Comparison of ENCODE assay signal across 9 cellular contexts in genomic region chr7:157302314-157302711, GRCh38. TPM values are rescaled to one million over a fixed set of nuclear protein-coding genes. Genes with fewer than 3 reads are reported as not detected.
DNase-seq lines count a peak whose midpoint lies in the region; ATAC-seq and TF ChIP-seq lines count a peak whose summit lies in the region.
"Had no signal": no experiment of that assay in that cellular context is flagged by ENCODE, and none has a peak within 500 bp of the region (broad histone marks: within the 10 kb centered on the region; RNA-seq: fewer than 3 reads in every experiment).

No MANE protein-coding gene starts in this region.

- TF ChIP-seq CTCF in AG04450 (IDR thresholded peaks at IDR 0.05; ENCODE audit: low read depth, low read length) (no peak), Panc1 (IDR thresholded peaks at IDR 0.05) (no peak), heart left ventricle (IDR thresholded peaks at IDR 0.05) (no peak)

- peak overlapping the region; percentile 39 for H3K27ac ChIP-seq in AG04450 (ENCODE audit: low read depth, low read length)
- H3K27ac ChIP-seq in Panc1 (ENCODE audit: low read length) = peak overlapping the region; percentile 26
- peak overlapping the region in 5 of 12 donors; percentile 15 to 94 (median 34) for H3K27ac ChIP-seq in heart left ventricle

- H3K27me3 Mint-ChIP-seq in activated T-cell treated with anti-CD3 and anti-CD28 coated beads, Interleukin-2, amount 50 U/mL, for 72 hours (ENCODE audit: low read depth) = peaks cover 5% of the 10 kb centered on the region

- H3K9me3 ChIP-seq in AG04450 (ENCODE audit: control insufficient read depth, insufficient read depth, low read length) = peaks cover 14% of the 10 kb centered on the region; the same call in 1 of the 2 replicates
- H3K9me3 ChIP-seq in Panc1 (ENCODE audit: control insufficient read depth, insufficient read depth, low read depth, low read length) = no peaks in the 10 kb centered on the region
- no peaks in the 10 kb centered on the region for H3K9me3 ChIP-seq in heart left ventricle

- intact Hi-C loops in Panc1 (cut with micrococcal nuclease; ENCODE audit: unreplicated experiment) = no loop called here
- intact Hi-C loops in heart left ventricle (cut with DNase I) = no loop called here

- no peaks in the 10 kb centered on the region for H3K36me3 ChIP-seq in Panc1 (ENCODE audit: control insufficient read depth, insufficient read depth, low read length)
- H3K36me3 ChIP-seq in heart left ventricle = no peaks in the 10 kb centered on the region

- BruUV-seq in Panc1 (replicated peaks; lab: Mats Ljungman, UMichigan) = no TSS peak

- no peak for DNase-seq in AG04450 (ENCODE audit: low read depth, low spot score)
- DNase-seq in Panc1 (ENCODE audit: low read depth, low spot score) = no peak
- peak; percentile 91 to 95 for DNase-seq in activated T-cell treated with anti-CD3 and anti-CD28 coated beads, Interleukin-2, amount 50 U/mL, for 72 hours
- DNase-seq in heart left ventricle = peak; percentile 46 to 85 (median 66)
- peak; percentile 73 to 75 for DNase-seq in stimulated activated CD4-positive, alpha-beta T cell treated with anti-CD3 and anti-CD28 coated beads, Interleukin-2, amount 100 ng/mL, for 48 hours
- DNase-seq in NCI-H524 (lab: John Stamatoyannopoulos, UW) = no peak

- peaks cover 0 to 3% of the 10 kb centered on the region in 2 donors for H3K9me3 Mint-ChIP-seq in activated T-cell treated with anti-CD3 and anti-CD28 coated beads, Interleukin-2, amount 50 U/mL, for 72 hours

- H3K27me3 ChIP-seq in AG04450 (ENCODE audit: control insufficient read depth, insufficient read depth, low read length) (no peaks in the 10 kb centered on the region), Panc1 (ENCODE audit: control insufficient read depth, insufficient read depth, low read length) (no peaks in the 10 kb centered on the region), heart left ventricle (no peaks in the 10 kb centered on the region)

- no peak for TF ChIP-seq POLR2A in heart left ventricle (IDR thresholded peaks at IDR 0.05)

- 66 to 80% (median 69%) methylated on average over 11 of the region's 11 CpGs for WGBS in heart left ventricle, 4 donors

- peak overlapping the region; percentile 90 for H3K27ac Mint-ChIP-seq in activated T-cell treated with anti-CD3 and anti-CD28 coated beads, Interleukin-2, amount 50 U/mL, for 72 hours
- H3K27ac Mint-ChIP-seq: nephron had no signal

- in situ Hi-C loops in Panc1 (cut with HindIII; ENCODE audit: low pct_unique_long_range_greater_than_20kb, low sequenced_read_pairs) = no loop called here

- H3K4me1 ChIP-seq in Panc1 (ENCODE audit: control insufficient read depth, insufficient read depth, low read length) = peaks cover 36% of the 10 kb centered on the region
- H3K4me1 ChIP-seq in heart left ventricle = peaks cover 0 to 39% (median 0%) of the 10 kb centered on the region in 12 donors

- H3K4me1 Mint-ChIP-seq in activated T-cell treated with anti-CD3 and anti-CD28 coated beads, Interleukin-2, amount 50 U/mL, for 72 hours (ENCODE audit: low read depth) = peaks cover 65% of the 10 kb centered on the region
- H3K4me1 Mint-ChIP-seq: nephron had no signal

- peak overlapping the region; percentile 65 to 73 for H3K4me3 Mint-ChIP-seq in activated T-cell treated with anti-CD3 and anti-CD28 coated beads, Interleukin-2, amount 50 U/mL, for 72 hours
- H3K4me3 Mint-ChIP-seq: nephron had no signal

- POLR2A ChIA-PET in AG04450 (lab: Yijun Ruan, JAX) = no interaction called here
- POLR2A ChIA-PET in Panc1 (lab: Charles Lee) = no interaction called here

- ATAC-seq in GM19025 (IDR thresholded peaks at IDR 0.05; ENCODE audit: low read depth, unreplicated experiment) (peak; percentile 95), HG03103 (IDR thresholded peaks at IDR 0.05; ENCODE audit: low read depth, unreplicated experiment) (peak; percentile 78), Panc1 (peak; percentile 39), heart left ventricle (peak; percentile 20 to 77 (median 64))
- peak; percentile 98 to 99 for ATAC-seq in activated T-cell treated with anti-CD3 and anti-CD28 coated beads, Interleukin-2, amount 50 U/mL, for 72 hours (replicated peaks in 1 of 2)

- peaks cover 0 to 5% of the 10 kb centered on the region in 2 donors for H3K36me3 Mint-ChIP-seq in activated T-cell treated with anti-CD3 and anti-CD28 coated beads, Interleukin-2, amount 50 U/mL, for 72 hours (ENCODE audit: insufficient read depth in 2 of 2)

- CTCF ChIA-PET in AG04450 (lab: Charles Lee) (no interaction called here), Panc1 (lab: Charles Lee) (no interaction called here)

- H3K4me3 ChIP-seq in AG04450 (ENCODE audit: low read depth, low read length) (no peak overlapping the region), Panc1 (ENCODE audit: low read depth in 2 of 2, low read length in 2 of 2) (no peak overlapping the region), heart left ventricle (peak overlapping the region in 1 of 12 donors; percentile 30)

RNA-seq across cellular contexts. Expression of gene DNAJB6, which starts 34.5 kb away (rescaled TPM):
- polyA plus RNA-seq in AG04450 (2011; rRNA removed) (138 and 188 TPM in 2 replicates), heart left ventricle (100 to 1,000 TPM; 118 to 237 TPM)
- 36.8 and 57.4 TPM in 2 replicates for polyA minus RNA-seq in AG04450 (2011; rRNA and poly(A)+ RNA removed)
- total RNA-seq in Panc1 (2021; ENCODE audit: unreplicated experiment) (201 TPM), heart left ventricle (100 to 1,000 TPM; 123 to 195 (median 162) TPM)
- polyA plus RNA-seq in Panc1 (2012; ENCODE audit: insufficient read length) = 278 TPM
- total RNA-seq in activated T-cell treated with anti-CD3 and anti-CD28 coated beads, Interleukin-2, amount 50 U/mL, for 72 hours = 100 to 1,000 TPM; 103 to 116 TPM

Comparison
In these comparisons a context has a peak if more than half of its experiments do, and no peak if none do; other contexts are left out.
1. DNase-seq: peak in activated T-cell treated with anti-CD3 and anti-CD28 coated beads, Interleukin-2, amount 50 U/mL, for 72 hours (2 of 2), heart left ventricle (5 of 5) and stimulated activated CD4-positive, alpha-beta T cell treated with anti-CD3 and anti-CD28 coated beads, Interleukin-2, amount 100 ng/mL, for 48 hours (2 of 2); none in AG04450 (single experiment), Panc1 (single experiment) and NCI-H524 (0 of 2).
2. ATAC-seq: peak in every context shown above with its lines; median percentile 98 in activated T-cell treated with anti-CD3 and anti-CD28 coated beads, Interleukin-2, amount 50 U/mL, for 72 hours; 95 in GM19025; 78 in HG03103; 64 in heart left ventricle; 39 in Panc1.